Comparison of ENCODE assay signal across 17 cellular contexts in the genomic region with DNA sequence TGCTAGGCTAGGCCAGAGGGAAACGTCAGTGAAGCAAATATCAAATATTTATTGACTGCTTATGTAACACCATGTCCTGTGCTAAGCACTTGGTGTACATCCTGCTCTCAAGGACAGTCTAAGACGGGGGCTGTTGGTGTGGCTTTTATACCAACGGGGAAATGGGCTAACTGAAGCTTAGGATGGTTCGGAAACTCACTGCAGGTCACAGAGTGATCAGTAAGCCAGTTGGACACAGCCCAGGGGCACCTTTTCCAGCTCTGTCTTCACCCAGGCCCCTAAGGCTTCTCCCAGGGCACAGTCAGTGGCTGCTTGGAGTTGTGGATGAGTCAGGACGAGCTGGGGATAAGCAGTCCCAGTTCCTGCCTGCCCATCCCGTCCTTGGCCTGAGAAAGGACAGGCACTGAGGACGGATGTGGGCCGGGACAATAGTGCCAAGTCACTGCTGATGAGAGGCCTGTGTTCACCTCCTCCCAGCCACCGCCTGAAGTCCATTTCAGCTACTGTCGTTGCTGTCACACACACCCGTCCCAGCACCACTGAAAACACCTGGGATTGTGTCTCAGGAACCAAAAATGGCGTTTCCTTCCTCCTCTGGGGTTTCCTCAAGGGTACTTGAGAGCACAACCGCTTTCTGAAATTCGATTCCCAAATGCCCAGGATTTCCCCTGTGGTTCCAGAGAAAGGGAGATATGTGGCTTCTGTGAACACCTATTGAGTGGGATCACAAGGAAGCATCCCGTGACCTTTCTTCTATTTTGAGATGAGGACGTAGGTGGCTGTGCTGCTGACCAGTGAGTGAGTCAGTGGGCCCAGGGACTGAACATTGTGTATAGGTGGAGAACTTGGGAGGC. TPM values are rescaled to one million over a fixed set of nuclear protein-coding genes. Genes with fewer than 3 reads are reported as not detected.
A peak's percentile ranks its signal among the peaks of the same experiment; 100 is the strongest.
DNase-seq lines count a peak whose midpoint lies in the region; ATAC-seq and TF ChIP-seq lines count a peak whose summit lies in the region.
"Had no signal": no experiment of that assay in that cellular context is flagged by ENCODE, and none has a peak within 500 bp of the region (broad histone marks: within the 10 kb centered on the region; RNA-seq: fewer than 3 reads in every experiment).

No MANE protein-coding gene starts in this region.

- H3K4me3 ChIP-seq in fibroblast of mammary gland (ENCODE audit: control insufficient read depth, low read depth, low read length) (no peak overlapping the region), mesodermal cell (ENCODE audit: extremely low read depth, insufficient read depth, low read length, poor library complexity, severe bottlenecking) (no peak overlapping the region)

- WGBS in mesodermal cell (ENCODE audit: insufficient coverage in 2 of 2), 2 experiments, result 90 to 96% methylated on average over 13 to 16 of the region's 16 CpGs

- peak overlapping the region; percentile 29 for H3K27ac ChIP-seq in mesodermal cell (ENCODE audit: low read depth, low read length, severe bottlenecking)
- H3K27ac ChIP-seq: VCaP had no signal

- DNase-seq in Daoy (ENCODE audit: low read depth) (peak; percentile 35), RKO (ENCODE audit: low spot score) (peak; percentile 93), fibroblast of mammary gland (ENCODE audit: low read depth) (peak; percentile 93), RPMI8226 (no peak), HK-2 (ENCODE audit: unreplicated experiment) (no peak)
- DNase-seq: activated CD8-positive, alpha-beta memory T cell treated with anti-CD3 and anti-CD28 coated beads, Interleukin-2, amount 50 U/mL, for 4 hours; amniotic stem cell; GF-D8; glutamatergic neuron; MM.1S; NCI-H446 treated with DMSO at 0.1 percent for 48 hours; stimulated activated CD4-positive, alpha-beta T cell treated with anti-CD3 and anti-CD28 coated beads, Interleukin-2, amount 100 ng/mL, for 48 hours; stimulated activated naive CD8-positive, alpha-beta T cell treated with anti-CD3 and anti-CD28 coated beads, Interleukin-15, Interleukin-2, amounts not matched to agents 100 U/mL and 50 U/mL, for 24 hours had no signal

- peaks cover 50% of the 10 kb centered on the region for H3K36me3 ChIP-seq in mesodermal cell (ENCODE audit: control insufficient read depth, insufficient read depth, low read length)

- TF ChIP-seq CTCF in fibroblast of mammary gland (conservative IDR thresholded peaks at IDR 0.05; ENCODE audit: control insufficient read depth, insufficient read depth, low read depth, low read length), result no peak

- peaks cover 30% of the 10 kb centered on the region for H3K9me3 ChIP-seq in mesodermal cell (ENCODE audit: control insufficient read depth, low read length)

- no peak for ATAC-seq in GM19035 (IDR thresholded peaks at IDR 0.05; ENCODE audit: unreplicated experiment)
- ATAC-seq in GM21381 (IDR thresholded peaks at IDR 0.05; ENCODE audit: unreplicated experiment), result no peak
- ATAC-seq: stimulated activated naive CD8-positive, alpha-beta T cell treated with anti-CD3 and anti-CD28 coated beads, Interleukin-15, Interleukin-2, amounts not matched to agents 100 U/mL and 50 U/mL, for 24 hours had no signal

- H3K4me1 ChIP-seq in mesodermal cell (ENCODE audit: control insufficient read depth, insufficient read depth, low read length, poor library complexity, severe bottlenecking), result peaks cover 6% of the 10 kb centered on the region

RNA-seq across cellular contexts. Expression of gene SPRY4, which starts 17.5 kb away (rescaled TPM):
- 3.2 and 3.7 TPM in 2 replicates for total RNA-seq in Daoy (2014; rRNA removed; shearing (Covaris generic))
- polyA plus RNA-seq in mesodermal cell (2013, experiment 1 of 2), result 147 TPM
- 117 TPM for polyA plus RNA-seq in mesodermal cell (2013, experiment 2 of 2)

Comparison
In these comparisons a context has a peak if more than half of its experiments do, and no peak if none do; other contexts are left out.
1. DNase-seq: peak in Daoy (single experiment), RKO (single experiment) and fibroblast of mammary gland (single experiment); none in RPMI8226 (single experiment) and HK-2 (single experiment).